Comparison of ENCODE assay signal across 24 cellular contexts in genomic region chrX:115970718-115971117, GRCh38.
"Had no signal": no experiment of that assay in that cellular context is flagged by ENCODE, and none has a peak within 500 bp of the region (broad histone marks: within the 10 kb centered on the region; RNA-seq: fewer than 3 reads in every experiment).

No MANE protein-coding gene starts in this region.

- H3K4me1 ChIP-seq: ascending aorta, SJSA1 had no signal

- H3K4me3 Mint-ChIP-seq: activated CD8-positive, alpha-beta memory T cell treated with anti-CD3 and anti-CD28 coated beads, Interleukin-2, amount 10 ng/mL, durations not matched to agents 7 days and 5 days; activated naive CD8-positive, alpha-beta T cell treated with anti-CD3 and anti-CD28 coated beads, Interleukin-2, amount 50 U/mL, for 24 hours; activated T-cell treated with anti-CD3 and anti-CD28 coated beads, Interleukin-2, amount 50 U/mL, for 4 hours; T-helper 1 cell treated with Interleukin-12 subunit alpha and Interleukin-12 subunit beta and Interleukin-4 antibody, amounts not matched to agents 30 μg/mL and 1 μg/mL, for 36 hours had no signal

- H3K27me3 Mint-ChIP-seq: activated CD8-positive, alpha-beta memory T cell treated with anti-CD3 and anti-CD28 coated beads, Interleukin-2, amount 10 ng/mL, durations not matched to agents 7 days and 5 days had no signal

- H3K9me3 Mint-ChIP-seq: T-helper 1 cell treated with Interleukin-12 subunit alpha and Interleukin-12 subunit beta and Interleukin-4 antibody, amounts not matched to agents 30 μg/mL and 1 μg/mL, for 36 hours had no signal

- H3K36me3 ChIP-seq: ascending aorta, brain microvascular endothelial cell, cardiac muscle cell, SJSA1 had no signal

- H3K27me3 ChIP-seq: ascending aorta, brain microvascular endothelial cell, cardiac muscle cell, SJSA1 had no signal

- DNase-seq: activated CD4-positive, alpha-beta T cell treated with anti-CD3 and anti-CD28 coated beads for 48 hours; activated CD4-positive, alpha-beta T cell treated with anti-CD3 and anti-CD28 coated beads, Interleukin-2, amount 50 U/mL, for 48 hours; activated CD4-positive, CD25-positive, alpha-beta regulatory T cell treated with anti-CD3 and anti-CD28 coated beads, Interleukin-2, amount 50 U/mL, for 72 hours; activated CD8-positive, alpha-beta memory T cell treated with anti-CD3 and anti-CD28 coated beads, Interleukin-2, amount 10 ng/mL, durations not matched to agents 7 days and 5 days; activated effector memory CD4-positive, alpha-beta T cell treated with anti-CD3 and anti-CD28 coated beads, Interleukin-2, amount 50 U/mL, for 16 hours; activated naive CD4-positive, alpha-beta T cell treated with Interleukin-2 at 50 U/mL for 16 hours; activated naive CD8-positive, alpha-beta T cell treated with anti-CD3 and anti-CD28 coated beads, Interleukin-2, amount 50 U/mL, for 24 hours; activated T-cell treated with anti-CD3 and anti-CD28 coated beads, Interleukin-2, amount 50 U/mL, for 4 hours; amniotic stem cell; brain microvascular endothelial cell; Kasumi-1; NCI-H1105 treated with DMSO at 0.1 percent for 48 hours; NCI-H1436 treated with DMSO at 0.1 percent for 48 hours; NCI-H187; NCI-H2081 treated with DMSO at 0.1 percent for 48 hours; NCI-H446; NCI-H524; PC-3; SHP77 had no signal

- H3K36me3 Mint-ChIP-seq: activated CD8-positive, alpha-beta memory T cell treated with anti-CD3 and anti-CD28 coated beads, Interleukin-2, amount 10 ng/mL, durations not matched to agents 7 days and 5 days had no signal

- H3K4me1 Mint-ChIP-seq: activated CD8-positive, alpha-beta memory T cell treated with anti-CD3 and anti-CD28 coated beads, Interleukin-2, amount 10 ng/mL, durations not matched to agents 7 days and 5 days; activated naive CD8-positive, alpha-beta T cell treated with anti-CD3 and anti-CD28 coated beads, Interleukin-2, amount 50 U/mL, for 24 hours had no signal

- H3K27ac ChIP-seq: ascending aorta, brain microvascular endothelial cell, cardiac muscle cell, SJSA1 had no signal

- H3K9me3 ChIP-seq: ascending aorta, SJSA1 had no signal

- H3K4me3 ChIP-seq: ascending aorta, cardiac muscle cell, SJSA1 had no signal

- ATAC-seq: activated CD8-positive, alpha-beta memory T cell treated with anti-CD3 and anti-CD28 coated beads, Interleukin-2, amount 10 ng/mL, durations not matched to agents 7 days and 5 days; activated naive CD4-positive, alpha-beta T cell treated with anti-CD3 and anti-CD28 coated beads, Interleukin-2, amount 50 U/mL, for 72 hours; activated naive CD8-positive, alpha-beta T cell treated with anti-CD3 and anti-CD28 coated beads, Interleukin-2, amount 50 U/mL, for 24 hours; activated T-cell treated with anti-CD3 and anti-CD28 coated beads, Interleukin-2, amount 50 U/mL, for 4 hours; PC-3 had no signal

- H3K27ac Mint-ChIP-seq: activated CD8-positive, alpha-beta memory T cell treated with anti-CD3 and anti-CD28 coated beads, Interleukin-2, amount 10 ng/mL, durations not matched to agents 7 days and 5 days; activated naive CD4-positive, alpha-beta T cell treated with anti-CD3 and anti-CD28 coated beads, Interleukin-2, amount 50 U/mL, for 72 hours; activated naive CD8-positive, alpha-beta T cell treated with anti-CD3 and anti-CD28 coated beads, Interleukin-2, amount 50 U/mL, for 24 hours; T-helper 1 cell treated with Interleukin-12 subunit alpha and Interleukin-12 subunit beta and Interleukin-4 antibody, amounts not matched to agents 30 μg/mL and 1 μg/mL, for 36 hours had no signal
